9 cellular contexts compared by ENCODE assay signal in the genomic region with DNA sequence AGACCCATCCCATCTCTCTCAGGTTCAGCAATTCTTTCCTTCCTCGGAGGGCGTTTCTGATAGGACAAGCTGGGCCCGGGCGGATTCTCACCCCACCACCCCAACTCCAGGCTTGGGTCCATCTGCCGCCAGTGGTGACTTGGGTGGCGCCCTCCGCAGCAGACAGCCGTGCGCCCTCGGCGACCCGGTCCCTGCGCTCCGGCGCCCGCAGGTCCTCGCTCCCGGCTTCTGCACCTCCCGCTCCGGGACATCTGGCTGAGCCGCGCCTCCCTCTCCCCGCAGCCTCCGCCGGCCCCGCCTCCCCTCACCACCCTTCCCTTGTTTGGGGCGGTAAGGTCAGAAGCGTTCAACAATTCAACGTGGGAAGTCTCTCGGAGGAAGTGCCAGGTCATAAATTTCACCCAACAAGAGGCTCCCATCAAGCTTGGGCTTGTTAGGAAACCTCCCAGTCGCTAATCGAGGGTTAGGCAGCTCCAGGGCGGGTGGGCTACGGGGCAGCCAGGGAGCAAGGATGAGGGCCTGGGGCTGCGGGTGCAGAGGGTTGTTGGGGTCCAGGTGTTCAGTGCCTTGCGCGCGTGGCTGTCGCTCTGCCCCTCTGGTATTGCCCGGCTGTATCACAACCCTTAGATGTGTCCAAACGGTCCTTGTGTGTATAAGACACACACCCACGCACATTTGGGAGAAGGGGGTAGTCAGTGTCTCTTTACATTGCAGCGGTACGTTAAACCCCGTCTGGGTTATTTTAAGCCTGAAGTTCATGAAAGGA.
A peak's percentile ranks its signal among the peaks of the same experiment; 100 is the strongest.
DNase-seq lines count a peak whose midpoint lies in the region; ATAC-seq and TF ChIP-seq lines count a peak whose summit lies in the region.
"Had no signal": no experiment of that assay in that cellular context is flagged by ENCODE, and none has a peak within 500 bp of the region (broad histone marks: within the 10 kb centered on the region; RNA-seq: fewer than 3 reads in every experiment).

No MANE protein-coding gene starts in this region.

- H3K36me3 Mint-ChIP-seq in stimulated activated effector memory CD8-positive, alpha-beta T cell treated with anti-CD3 and anti-CD28 coated beads, Interleukin-12 subunit alpha, Interleukin-12 subunit beta, amount 100 ng/mL, for 72 hours: no peaks in the 10 kb centered on the region
- H3K36me3 Mint-ChIP-seq: natural killer cell treated with Interleukin-12 subunit alpha and Interleukin-12 subunit beta and Interleukin-15 and Interleukin-18, amount 100 ng/mL, for 72 hours had no signal

- H3K27ac Mint-ChIP-seq in stimulated activated effector memory CD8-positive, alpha-beta T cell treated with anti-CD3 and anti-CD28 coated beads, Interleukin-12 subunit alpha, Interleukin-12 subunit beta, amount 100 ng/mL, for 72 hours: no peak overlapping the region
- H3K27ac Mint-ChIP-seq: natural killer cell treated with Interleukin-12 subunit alpha and Interleukin-12 subunit beta and Interleukin-15 and Interleukin-18, amount 100 ng/mL, for 72 hours had no signal

- POLR2A ChIA-PET in RWPE1 (lab: Yijun Ruan, JAX; ENCODE audit: low non-redundant PET): no interaction called here

- no peak overlapping the region for H3K4me3 Mint-ChIP-seq in stimulated activated effector memory CD8-positive, alpha-beta T cell treated with anti-CD3 and anti-CD28 coated beads, Interleukin-12 subunit alpha, Interleukin-12 subunit beta, amount 100 ng/mL, for 72 hours
- H3K4me3 Mint-ChIP-seq: natural killer cell treated with Interleukin-12 subunit alpha and Interleukin-12 subunit beta and Interleukin-15 and Interleukin-18, amount 100 ng/mL, for 72 hours had no signal

- TF ChIP-seq CTCF in RWPE1 (conservative IDR thresholded peaks at IDR 0.05; ENCODE audit: low read depth): no peak

- DNase-seq in NCI-H82 (lab: John Stamatoyannopoulos, UW) (peak; percentile 59), NCI-H82 treated with DMSO at 0.1 percent for 48 hours (lab: John Stamatoyannopoulos, UW; ENCODE audit: unreplicated experiment) (no peak), RWPE1 (ENCODE audit: low spot score) (peak; percentile 25), globus pallidus (ENCODE audit: low spot score) (peak; percentile 13), NK-92 (lab: John Stamatoyannopoulos, UW; ENCODE audit: unreplicated experiment) (no peak)
- DNase-seq in stimulated activated effector memory CD8-positive, alpha-beta T cell treated with anti-CD3 and anti-CD28 coated beads, Interleukin-12 subunit alpha, Interleukin-12 subunit beta, amount 100 ng/mL, for 72 hours (ENCODE audit: low spot score in 2 of 2): no peak
- no peak for DNase-seq in activated effector memory CD4-positive, alpha-beta T cell treated with Interleukin-2 at 50 U/mL for 16 hours

- CTCF ChIA-PET in RWPE1 (lab: Yijun Ruan, JAX): interaction anchor here (0.6 kb wide), 2 partner anchors 31 to 43 kb away, joined by 3 to 5 read pairs; no protein-coding TSS in a partner anchor

- ATAC-seq in stimulated activated effector memory CD8-positive, alpha-beta T cell treated with anti-CD3 and anti-CD28 coated beads, Interleukin-12 subunit alpha, Interleukin-12 subunit beta, amount 100 ng/mL, for 72 hours: peak; percentile 28
- ATAC-seq in HG03095 (IDR thresholded peaks at IDR 0.05; ENCODE audit: unreplicated experiment): no peak

- no peak overlapping the region for H3K27ac ChIP-seq in RWPE1

- H3K4me1 Mint-ChIP-seq in stimulated activated effector memory CD8-positive, alpha-beta T cell treated with anti-CD3 and anti-CD28 coated beads, Interleukin-12 subunit alpha, Interleukin-12 subunit beta, amount 100 ng/mL, for 72 hours: peaks cover 5% of the 10 kb centered on the region

- H3K9me3 Mint-ChIP-seq in stimulated activated effector memory CD8-positive, alpha-beta T cell treated with anti-CD3 and anti-CD28 coated beads, Interleukin-12 subunit alpha, Interleukin-12 subunit beta, amount 100 ng/mL, for 72 hours: no peaks in the 10 kb centered on the region
- H3K9me3 Mint-ChIP-seq: natural killer cell treated with Interleukin-12 subunit alpha and Interleukin-12 subunit beta and Interleukin-15 and Interleukin-18, amount 100 ng/mL, for 72 hours had no signal

Comparison
In these comparisons a context has a peak if more than half of its experiments do, and no peak if none do; other contexts are left out.
1. DNase-seq: peak in NCI-H82 (single experiment), RWPE1 (single experiment) and globus pallidus (single experiment); none in NCI-H82 treated with DMSO at 0.1 percent for 48 hours (single experiment), stimulated activated effector memory CD8-positive, alpha-beta T cell treated with anti-CD3 and anti-CD28 coated beads, Interleukin-12 subunit alpha, Interleukin-12 subunit beta, amount 100 ng/mL, for 72 hours (0 of 2), NK-92 (single experiment) and activated effector memory CD4-positive, alpha-beta T cell treated with Interleukin-2 at 50 U/mL for 16 hours (single experiment).